Comparison of ENCODE assay signal across 8 cellular contexts in genomic region chr5:77143998-77144836, GRCh38. TPM values are rescaled to one million over a fixed set of nuclear protein-coding genes. Genes with fewer than 3 reads are reported as not detected.
A peak's percentile ranks its signal among the peaks of the same experiment; 100 is the strongest.
DNase-seq lines count a peak whose midpoint lies in the region; ATAC-seq, FAIRE-seq and TF ChIP-seq lines count a peak whose summit lies in the region.

No MANE protein-coding gene starts in this region.

- H3K36me3 ChIP-seq in neural progenitor cell, result no peaks in the 10 kb centered on the region

- H3K27me3 ChIP-seq in neural progenitor cell, result no peaks in the 10 kb centered on the region

- H3K9me3 ChIP-seq in neural progenitor cell (ENCODE audit: low read depth), result no peaks in the 10 kb centered on the region

- H3K4me2 ChIP-seq in neural progenitor cell, result no peak overlapping the region

- H3K36me3 Mint-ChIP-seq in activated T-cell treated with anti-CD3 and anti-CD28 coated beads, Interleukin-2, amount 50 U/mL, for 72 hours (ENCODE audit: insufficient read depth in 2 of 2), result no peaks in the 10 kb centered on the region
- peaks cover 22% of the 10 kb centered on the region for H3K36me3 Mint-ChIP-seq in neural progenitor cell

- H3K4me1 ChIP-seq in neural progenitor cell, result peaks cover 14% of the 10 kb centered on the region

- ATAC-seq in activated T-cell treated with anti-CD3 and anti-CD28 coated beads, Interleukin-2, amount 50 U/mL, for 72 hours (replicated peaks in 1 of 2), result peak; percentile 59 to 65
- ATAC-seq in GM18505 (IDR thresholded peaks at IDR 0.05; ENCODE audit: unreplicated experiment), result no peak

- DNase-seq in Daoy (ENCODE audit: low read depth) (peak; percentile 85), HPDE6-E6E7 (ENCODE audit: extremely low spot score) (peak; percentile 35), RCC 7860 (ENCODE audit: low spot score) (peak; percentile 28), fibroblast of pulmonary artery (ENCODE audit: low read depth) (peak; percentile 81), neural progenitor cell (ENCODE audit: low spot score) (peak; percentile 82), superior temporal gyrus (ENCODE audit: extremely low spot score) (peak; percentile 93)
- peak; percentile 66 to 69 for DNase-seq in activated T-cell treated with anti-CD3 and anti-CD28 coated beads, Interleukin-2, amount 50 U/mL, for 72 hours

- H3K4me3 ChIP-seq in fibroblast of pulmonary artery (replicated peaks; ENCODE audit: low read depth, low read length) (no peak overlapping the region), neural progenitor cell (no peak overlapping the region)

- H3K27me3 Mint-ChIP-seq in activated T-cell treated with anti-CD3 and anti-CD28 coated beads, Interleukin-2, amount 50 U/mL, for 72 hours (ENCODE audit: low read depth), result peaks cover 5% of the 10 kb centered on the region
- H3K27me3 Mint-ChIP-seq in neural progenitor cell (ENCODE audit: insufficient read depth, low read depth), result peaks cover 3% of the 10 kb centered on the region

- peaks cover 20% of the 10 kb centered on the region for H3F3A ChIP-seq in neural progenitor cell (ENCODE audit: low read depth)

- no peaks in the 10 kb centered on the region for H3K79me2 ChIP-seq in neural progenitor cell (ENCODE audit: low read depth)

- TF ChIP-seq POLR2A in GM18505 (IDR thresholded peaks at IDR 0.05; ENCODE audit: borderline replicate concordance, extremely low read depth, insufficient read depth, insufficient read length), result no peak

- no peak for FAIRE-seq in RCC 7860 (lab: Jason Lieb, UNC)

- no peak overlapping the region for H3K9ac ChIP-seq in neural progenitor cell

- no peak overlapping the region for H3K27ac Mint-ChIP-seq in activated T-cell treated with anti-CD3 and anti-CD28 coated beads, Interleukin-2, amount 50 U/mL, for 72 hours
- no peak overlapping the region for H3K27ac Mint-ChIP-seq in neural progenitor cell

- no peak overlapping the region for H3K4me3 Mint-ChIP-seq in activated T-cell treated with anti-CD3 and anti-CD28 coated beads, Interleukin-2, amount 50 U/mL, for 72 hours
- H3K4me3 Mint-ChIP-seq in neural progenitor cell, result no peak overlapping the region

- TF ChIP-seq CTCF in fibroblast of pulmonary artery (IDR thresholded peaks at IDR 0.05; ENCODE audit: low read length, missing control alignments), result peak; percentile 92
- peak; percentile 88 for TF ChIP-seq CTCF in neural progenitor cell (IDR thresholded peaks at IDR 0.05)

- H3K4me1 Mint-ChIP-seq in activated T-cell treated with anti-CD3 and anti-CD28 coated beads, Interleukin-2, amount 50 U/mL, for 72 hours (ENCODE audit: low read depth), result peaks cover 11% of the 10 kb centered on the region
- H3K4me1 Mint-ChIP-seq in neural progenitor cell, result peaks cover 6% of the 10 kb centered on the region

- H3K27ac ChIP-seq in neural progenitor cell, result no peak overlapping the region

- no peak overlapping the region for H2AFZ ChIP-seq in neural progenitor cell (replicated peaks)

- H3K9me3 Mint-ChIP-seq in activated T-cell treated with anti-CD3 and anti-CD28 coated beads, Interleukin-2, amount 50 U/mL, for 72 hours, result no peaks in the 10 kb centered on the region
- H3K9me3 Mint-ChIP-seq in neural progenitor cell, result peaks cover 10% of the 10 kb centered on the region

- H4K20me1 ChIP-seq in neural progenitor cell (ENCODE audit: low read depth), result no peaks in the 10 kb centered on the region

RNA-seq across cellular contexts. Expression of gene ZBED3, which starts 57.1 kb away (rescaled TPM):
- total RNA-seq in Daoy (2014; rRNA removed; shearing (Covaris generic)), result 1.3 and 4.1 TPM in 2 replicates
- 10 to 100 TPM in 1 of 2 donors, 1 to 10 TPM in 1; 8.7 to 11.4 TPM for total RNA-seq in activated T-cell treated with anti-CD3 and anti-CD28 coated beads, Interleukin-2, amount 50 U/mL, for 72 hours
- total RNA-seq in neural progenitor cell (ENCODE audit: low replicate concordance), result 0.36 and 1.2 TPM in 2 replicates

Comparison
In these comparisons a context has a peak if more than half of its experiments do, and no peak if none do; other contexts are left out.
1. DNase-seq: peak in every context shown above with its lines; median percentile 93 in superior temporal gyrus; 85 in Daoy; 82 in neural progenitor cell; 81 in fibroblast of pulmonary artery; 68 in activated T-cell treated with anti-CD3 and anti-CD28 coated beads, Interleukin-2, amount 50 U/mL, for 72 hours; 35 in HPDE6-E6E7; 28 in RCC 7860.